In the genomic region with DNA sequence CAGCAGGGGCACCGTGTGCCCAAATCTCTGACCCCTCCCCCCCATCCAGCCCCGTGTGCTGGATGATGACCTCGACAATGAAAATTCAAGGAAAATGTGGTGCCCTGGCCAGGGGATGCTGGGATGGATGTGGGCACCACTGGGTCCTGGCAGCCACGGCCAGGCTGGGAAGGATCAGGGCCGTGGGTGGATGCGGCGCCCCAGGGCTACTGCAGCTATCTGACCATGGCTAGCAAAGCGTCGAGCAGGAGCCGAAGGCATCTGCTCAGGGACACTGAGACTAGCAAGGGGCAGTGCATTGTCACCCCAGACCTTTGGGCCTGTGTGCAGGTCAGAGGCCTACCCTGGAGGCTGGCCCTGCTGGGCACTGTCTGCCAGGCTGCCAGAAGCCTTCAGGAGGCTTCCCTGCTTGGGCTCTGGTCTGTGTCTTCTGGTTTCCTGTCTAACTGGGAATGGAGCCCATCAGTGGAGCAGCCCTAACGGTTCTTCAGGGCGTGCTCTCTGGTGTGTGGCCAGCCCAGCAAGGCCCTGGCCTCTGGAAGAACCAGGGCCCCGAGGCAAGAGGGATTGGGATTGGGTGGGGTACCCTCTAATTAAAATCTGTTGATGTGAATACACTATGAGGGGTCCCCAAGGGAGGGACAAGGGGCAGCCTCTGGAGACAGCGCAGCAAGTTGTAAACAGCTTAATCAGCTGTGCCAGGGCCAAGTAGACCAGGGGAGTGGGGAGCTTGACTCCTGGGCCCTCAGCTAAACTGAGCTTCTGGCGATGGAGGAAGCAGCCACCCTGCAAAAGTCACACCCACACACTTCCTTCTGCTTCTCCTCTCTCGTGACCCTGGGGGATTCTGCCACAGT, we compare ENCODE assay signal across 8 cellular contexts.
DNase-seq lines count a peak whose midpoint lies in the region; ATAC-seq, FAIRE-seq and TF ChIP-seq lines count a peak whose summit lies in the region.

No MANE protein-coding gene starts in this region.

- peaks cover 11% of the 10 kb centered on the region for H3K36me3 ChIP-seq in CD8-positive, alpha-beta memory T cell (ENCODE audit: insufficient read depth, low read length)
- 0 out of 2 replicates have a peak, but pooled peaks cover 5% of the 10 kb centered on the region for H3K36me3 ChIP-seq in HUES64 (ENCODE audit: insufficient read depth, low read length)

- POLR2A ChIA-PET in CD8-positive, alpha-beta memory T cell (lab: Charles Lee), result interaction anchor here (0.6 kb wide), 1 partner anchor 123 kb away, joined by 3 read pairs; no protein-coding TSS in a partner anchor

- H3K4me1 ChIP-seq in CD8-positive, alpha-beta memory T cell (ENCODE audit: insufficient read depth, low read length), result peaks cover 10% of the 10 kb centered on the region
- peaks cover 21% of the 10 kb centered on the region for H3K4me1 ChIP-seq in HUES64 (ENCODE audit: insufficient read depth, low read length)

- no peak for FAIRE-seq in D721Med (lab: Jason Lieb, UNC)

- no peak for DNase-seq in CD8-positive, alpha-beta memory T cell
- no peak for DNase-seq in central memory CD8-positive, alpha-beta T cell (ENCODE audit: low spot score in 2 of 2)
- DNase-seq in natural killer cell (no peak), D721Med (ENCODE audit: insufficient read length, low spot score) (no peak), cerebellum (ENCODE audit: low spot score) (no peak), LoVo (ENCODE audit: low spot score) (no peak)

- intact Hi-C loops in natural killer cell (cut with micrococcal nuclease), result no loop called here

- no peaks in the 10 kb centered on the region for H3K27me3 Mint-ChIP-seq in CD8-positive, alpha-beta memory T cell
- H3K27me3 Mint-ChIP-seq in central memory CD8-positive, alpha-beta T cell, result no peaks in the 10 kb centered on the region
- no peaks in the 10 kb centered on the region for H3K27me3 Mint-ChIP-seq in natural killer cell (ENCODE audit: low read depth in 2 of 2)

- ATAC-seq in central memory CD8-positive, alpha-beta T cell (replicated peaks; ENCODE audit: extremely low read depth, poor library complexity, severe bottlenecking), result no peak
- ATAC-seq in natural killer cell (peak in 2 of 3 donors; percentile 37 to 50), GM19328 (IDR thresholded peaks at IDR 0.05; ENCODE audit: unreplicated experiment) (no peak)

- no peak overlapping the region for H3K4me3 ChIP-seq in CD8-positive, alpha-beta memory T cell (ENCODE audit: low read length)
- no peak overlapping the region for H3K4me3 ChIP-seq in HUES64 (ENCODE audit: low read length)

- H3K27ac Mint-ChIP-seq in CD8-positive, alpha-beta memory T cell, result peak overlapping the region in 6 of 8 donors; percentile 79 to 90 (median 82)
- H3K27ac Mint-ChIP-seq in central memory CD8-positive, alpha-beta T cell (ENCODE audit: low read depth), result peak overlapping the region; percentile 73
- H3K27ac Mint-ChIP-seq in natural killer cell, result peak overlapping the region; percentile 48 to 81

- CTCF ChIA-PET in CD8-positive, alpha-beta memory T cell (lab: Charles Lee), result no interaction called here

- no peaks in the 10 kb centered on the region for H3K9me3 ChIP-seq in CD8-positive, alpha-beta memory T cell (ENCODE audit: low read length)
- no peaks in the 10 kb centered on the region for H3K9me3 ChIP-seq in HUES64 (ENCODE audit: insufficient read depth, low read depth, low read length)

- peaks cover 14 to 24% (median 17%) of the 10 kb centered on the region in 3 donors for H3K4me1 Mint-ChIP-seq in CD8-positive, alpha-beta memory T cell
- peaks cover 34% of the 10 kb centered on the region for H3K4me1 Mint-ChIP-seq in central memory CD8-positive, alpha-beta T cell
- peaks cover 10 to 24% of the 10 kb centered on the region in 2 donors for H3K4me1 Mint-ChIP-seq in natural killer cell

- no peak for TF ChIP-seq CTCF in natural killer cell (IDR thresholded peaks at IDR 0.05)
- no peak for TF ChIP-seq CTCF in D721Med (IDR thresholded peaks at IDR 0.05; ENCODE audit: insufficient read depth, missing control alignments)

- no peaks in the 10 kb centered on the region for H3K27me3 ChIP-seq in CD8-positive, alpha-beta memory T cell (ENCODE audit: insufficient read depth, low read length, poor library complexity, severe bottlenecking)
- no peaks in the 10 kb centered on the region for H3K27me3 ChIP-seq in HUES64 (ENCODE audit: insufficient read depth, low read length)

- 0 out of 2 replicates have a peak overlapping the region, but pooled peaks have one; percentile 33 for H3K9ac ChIP-seq in HUES64 (ENCODE audit: low read depth, low read length)

- WGBS in HUES64, result 89% methylated on average over 16 of the region's 16 CpGs

- H3K36me3 Mint-ChIP-seq in CD8-positive, alpha-beta memory T cell, result peaks cover 0 to 68% (median 4%) of the 10 kb centered on the region in 3 donors
- peaks cover 18% of the 10 kb centered on the region for H3K36me3 Mint-ChIP-seq in central memory CD8-positive, alpha-beta T cell (ENCODE audit: insufficient read depth)
- peaks cover 7% of the 10 kb centered on the region for H3K36me3 Mint-ChIP-seq in natural killer cell

- H3K4me3 Mint-ChIP-seq in CD8-positive, alpha-beta memory T cell, result no peak overlapping the region
- no peak overlapping the region for H3K4me3 Mint-ChIP-seq in central memory CD8-positive, alpha-beta T cell
- no peak overlapping the region for H3K4me3 Mint-ChIP-seq in natural killer cell

- no peaks in the 10 kb centered on the region for H3K9me3 Mint-ChIP-seq in CD8-positive, alpha-beta memory T cell
- no peaks in the 10 kb centered on the region for H3K9me3 Mint-ChIP-seq in central memory CD8-positive, alpha-beta T cell
- no peaks in the 10 kb centered on the region for H3K9me3 Mint-ChIP-seq in natural killer cell

- no peak overlapping the region for H3K27ac ChIP-seq in CD8-positive, alpha-beta memory T cell (ENCODE audit: low read depth, low read length)
- H3K27ac ChIP-seq in HUES64 (ENCODE audit: low read depth, low read length), result no peak overlapping the region

Comparison
In these comparisons a context has a peak if more than half of its experiments do, and no peak if none do; other contexts are left out.
1. ATAC-seq: peak in natural killer cell (2 of 3); none in central memory CD8-positive, alpha-beta T cell (single experiment) and GM19328 (single experiment).
2. Peak in every context shown above with its lines, with median percentiles within 50 percentile points of each other: H3K27ac Mint-ChIP-seq.